15 cellular contexts compared by ENCODE assay signal in the genomic region with DNA sequence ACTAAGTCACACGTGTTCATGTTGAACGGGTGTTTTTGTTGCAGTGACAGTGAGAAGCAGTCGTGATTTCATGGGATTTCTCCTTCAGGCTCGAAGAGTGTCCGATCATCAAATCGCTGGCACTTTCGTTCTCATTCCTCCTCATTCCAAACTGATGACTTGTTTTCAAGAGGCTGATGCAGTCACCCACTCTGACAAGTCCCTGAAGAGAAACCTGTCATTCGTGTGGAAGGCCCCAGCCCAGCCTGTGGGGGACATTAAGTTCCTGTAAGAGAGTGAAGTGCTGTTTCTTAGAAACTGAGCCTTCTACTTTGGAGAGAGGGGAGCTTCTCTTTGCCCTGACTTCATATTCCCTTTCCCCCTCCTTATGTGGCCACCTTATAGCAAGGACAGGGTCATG. TPM values are rescaled to one million over a fixed set of nuclear protein-coding genes. Genes with fewer than 3 reads are reported as not detected.
A peak's percentile ranks its signal among the peaks of the same experiment; 100 is the strongest.
DNase-seq lines count a peak whose midpoint lies in the region; ATAC-seq and TF ChIP-seq lines count a peak whose summit lies in the region.
"Had no signal": no experiment of that assay in that cellular context is flagged by ENCODE, and none has a peak within 500 bp of the region (broad histone marks: within the 10 kb centered on the region; RNA-seq: fewer than 3 reads in every experiment).

No MANE protein-coding gene starts in this region.

- POLR2A ChIA-PET in IMR-90 (lab: Charles Lee; ENCODE audit: unreplicated experiment) = no interaction called here

- H3K79me1 ChIP-seq in IMR-90 (ENCODE audit: low read depth in 1 of 2, low read length in 2 of 2) (no peaks in the 10 kb centered on the region), mesenchymal stem cell (replicated peaks; ENCODE audit: low read length, poor library complexity, severe bottlenecking) (no peaks in the 10 kb centered on the region)

- WGBS in IMR-90 (ENCODE audit: extremely low coverage in 2 of 2, insufficient read length in 1 of 2), 2 experiments = 58% methylated on average over 5 of the region's 8 CpGs; no CpG with 5 or more reads in 1 of the 2 experiments
- WGBS in mammary epithelial cell (ENCODE audit: low coverage, missing lambda C conversion rate) = 70% methylated on average over 8 of the region's 8 CpGs
- 12% methylated on average over 8 of the region's 8 CpGs for WGBS in mesenchymal stem cell

- no peaks in the 10 kb centered on the region for H3K4me1 ChIP-seq in IMR-90 (ENCODE audit: control insufficient read depth, insufficient read depth, low read length)
- no peaks in the 10 kb centered on the region for H3K4me1 ChIP-seq in mammary epithelial cell (ENCODE audit: insufficient read depth, low read length)
- no peaks in the 10 kb centered on the region for H3K4me1 ChIP-seq in mesenchymal stem cell (ENCODE audit: control insufficient read depth, insufficient read depth, low read depth, low read length)

- H2AK9ac ChIP-seq in IMR-90 (replicated peaks; ENCODE audit: low read depth, low read length, poor library complexity) = no peak overlapping the region

- H2AFZ ChIP-seq in IMR-90 (replicated peaks; ENCODE audit: low read length, poor library complexity) (peak overlapping the region; percentile 74), mammary epithelial cell (ENCODE audit: low read depth, low read length) (no peak overlapping the region), mesenchymal stem cell (ENCODE audit: low read depth, low read length) (peak overlapping the region; percentile 47)

- BruUV-seq in IMR-90 (replicated peaks; lab: Mats Ljungman, UMichigan) (no TSS peak), mammary epithelial cell (replicated peaks; lab: Mats Ljungman, UMichigan) (no TSS peak)

- DNase-seq in Caki2 (ENCODE audit: low read depth) (peak; percentile 20), IMR-90 (peak; percentile 54), mammary epithelial cell (peak; percentile 41), mesenchymal stem cell (peak; percentile 89), NOMO-1 (lab: John Stamatoyannopoulos, UW; ENCODE audit: unreplicated experiment in 2 of 2) (no peak), HuH-7.5 (ENCODE audit: low spot score) (no peak), NCI-H82 treated with DMSO at 0.1 percent for 48 hours (lab: John Stamatoyannopoulos, UW; ENCODE audit: unreplicated experiment) (no peak)
- no peak for DNase-seq in stimulated activated CD4-positive, alpha-beta T cell treated with anti-CD3 and anti-CD28 coated beads, Interleukin-2, amount 100 ng/mL, for 24 hours
- DNase-seq: activated T-cell treated with anti-CD3 and anti-CD28 coated beads, Interleukin-2, amount 50 U/mL, for 4 hours; anterior cingulate cortex; C1 segment of cervical spinal cord; hippocampal formation; NCI-H510A treated with DMSO at 0.1 percent for 48 hours; stimulated activated naive CD8-positive, alpha-beta T cell treated with anti-CD3 and anti-CD28 coated beads, Interleukin-15, amount 100 ng/mL, for 72 hours had no signal

- H3K4me3 ChIP-seq in IMR-90 (ENCODE audit: insufficient read depth, low read depth, low read length) (no peak overlapping the region; the same call in 1 of the 2 replicates), mammary epithelial cell (replicated peaks in 1 of 3; ENCODE audit: insufficient read depth in 1 of 3, low read depth in 2 of 3, low read length in 3 of 3) (no peak overlapping the region), mesenchymal stem cell (ENCODE audit: insufficient read depth in 1 of 2, low read depth in 1 of 2, low read length in 2 of 2) (no peak overlapping the region)

- TF ChIP-seq CTCF in IMR-90 (conservative IDR thresholded peaks at IDR 0.05; ENCODE audit: low read depth, low read length) = no peak
- TF ChIP-seq CTCF in mammary epithelial cell (conservative IDR thresholded peaks at IDR 0.05 in 1 of 2, IDR thresholded peaks at IDR 0.05 in 1 of 2; ENCODE audit: extremely low read depth in 1 of 2, insufficient read depth in 1 of 2, low read depth in 1 of 2, low read length in 2 of 2) = no peak

- dilution Hi-C loops in IMR-90 (cut with HindIII; ENCODE audit: low sequenced_read_pairs, unreplicated experiment) = no loop called here
- dilution Hi-C loops in mammary epithelial cell (cut with HindIII; ENCODE audit: low sequenced_read_pairs) = no loop called here

- no peak overlapping the region for H4K5ac ChIP-seq in IMR-90 (ENCODE audit: low read depth, low read length)

- H2BK5ac ChIP-seq in IMR-90 (ENCODE audit: low read depth, low read length, poor library complexity, severe bottlenecking) (no peak overlapping the region), mesenchymal stem cell (ENCODE audit: low read depth, low read length, poor library complexity, severe bottlenecking) (no peak overlapping the region)

- CTCF ChIA-PET in IMR-90 (lab: Yijun Ruan, JAX) = no interaction called here
- CTCF ChIA-PET in mammary epithelial cell (lab: Charles Lee; ENCODE audit: low non-redundant PET) = no interaction called here

- H4K20me1 ChIP-seq in IMR-90 (ENCODE audit: insufficient read depth, low read length) (no peaks in the 10 kb centered on the region), mammary epithelial cell (ENCODE audit: insufficient read depth, low read length) (no peaks in the 10 kb centered on the region)

- peak overlapping the region in 1 of 2 experiments; percentile 60; a peak in 1 of 4 replicates for H4K8ac ChIP-seq in IMR-90 (ENCODE audit: low read depth in 2 of 2, low read length in 2 of 2)
- peak overlapping the region; percentile 84 for H4K8ac ChIP-seq in mesenchymal stem cell (ENCODE audit: low read length)

- H3K9me3 ChIP-seq in IMR-90 (ENCODE audit: control insufficient read depth, insufficient read depth, low read length) (no peaks in the 10 kb centered on the region), mammary epithelial cell (replicated peaks; ENCODE audit: insufficient read depth, low read length) (no peaks in the 10 kb centered on the region), mesenchymal stem cell (ENCODE audit: control insufficient read depth, low read length) (no peaks in the 10 kb centered on the region)

- H2BK120ac ChIP-seq in IMR-90 (ENCODE audit: low read depth, low read length) = peak overlapping the region; percentile 52; the same call in 1 of the 2 replicates
- peak overlapping the region; percentile 65 for H2BK120ac ChIP-seq in mesenchymal stem cell (ENCODE audit: low read depth, low read length)

- H3K9ac ChIP-seq in IMR-90 (ENCODE audit: low read depth, low read length) (no peak overlapping the region), mammary epithelial cell (ENCODE audit: insufficient read depth, low read length) (no peak overlapping the region), mesenchymal stem cell (ENCODE audit: low read length) (peak overlapping the region; percentile 32)

- H3K79me2 ChIP-seq in mammary epithelial cell (ENCODE audit: insufficient read depth, low read length) = no peaks in the 10 kb centered on the region

- H3K4me2 ChIP-seq in IMR-90 (ENCODE audit: low read depth, low read length) = peak overlapping the region; percentile 85
- no peak overlapping the region for H3K4me2 ChIP-seq in mammary epithelial cell (ENCODE audit: insufficient read depth, low read depth, low read length)
- H3K4me2 ChIP-seq in mesenchymal stem cell (ENCODE audit: low read length, poor library complexity, severe bottlenecking) = peak overlapping the region; percentile 59

- H3K23ac ChIP-seq in IMR-90 (ENCODE audit: low read depth, low read length) (no peak overlapping the region; the same call in 1 of the 2 replicates), mesenchymal stem cell (ENCODE audit: low read length in 2 of 2) (no peak overlapping the region)

- TF ChIP-seq RAD21 in IMR-90 (IDR thresholded peaks at IDR 0.05; ENCODE audit: low read length) = no peak

- ATAC-seq in IMR-90 (ENCODE audit: low read depth) = peak; percentile 35
- ATAC-seq: activated CD4-positive, CD25-positive, alpha-beta regulatory T cell treated with anti-CD3 and anti-CD28 coated beads, Interleukin-2, amount 50 U/mL, for 24 hours; activated T-cell treated with anti-CD3 and anti-CD28 coated beads, Interleukin-2, amount 50 U/mL, for 4 hours; stimulated activated naive CD8-positive, alpha-beta T cell treated with anti-CD3 and anti-CD28 coated beads, Interleukin-15, amount 100 ng/mL, for 72 hours had no signal

- no peaks in the 10 kb centered on the region; the same call in 1 of the 2 replicates for H3K27me3 ChIP-seq in IMR-90 (ENCODE audit: control insufficient read depth, insufficient read depth, low read length)
- H3K27me3 ChIP-seq in mammary epithelial cell (ENCODE audit: insufficient read depth, low read length) = no peaks in the 10 kb centered on the region
- no peaks in the 10 kb centered on the region for H3K27me3 ChIP-seq in mesenchymal stem cell (ENCODE audit: control insufficient read depth in 1 of 2, insufficient read depth in 1 of 2, low read length in 2 of 2)

- no peak overlapping the region for H3K18ac ChIP-seq in IMR-90 (ENCODE audit: low read depth, low read length)
- peak overlapping the region; percentile 37 to 81 for H3K18ac ChIP-seq in mesenchymal stem cell (ENCODE audit: low read depth in 1 of 2, low read length in 2 of 2)

- intact Hi-C loops in IMR-90 (cut with micrococcal nuclease) (loop anchor here (5.0 kb wide), 1 partner anchor 195 kb away; no protein-coding TSS in a partner anchor), mammary epithelial cell (cut with micrococcal nuclease) (no loop called here)

- TF ChIP-seq POLR2A in IMR-90 (IDR thresholded peaks at IDR 0.05; ENCODE audit: low read depth, low read length) = no peak

- H3K56ac ChIP-seq in IMR-90 (ENCODE audit: extremely low read depth, insufficient read depth, low read length) = no peak overlapping the region

- H4K91ac ChIP-seq in IMR-90 (ENCODE audit: insufficient read depth, low read depth, low read length) (no peak overlapping the region), mesenchymal stem cell (ENCODE audit: low read length) (peak overlapping the region; percentile 85)

- H2BK20ac ChIP-seq in IMR-90 (ENCODE audit: low read depth, low read length) = no peak overlapping the region; the same call in 1 of the 2 replicates

- H3K14ac ChIP-seq in IMR-90 (replicated peaks; ENCODE audit: low read depth, low read length) = 0 out of 2 replicates have a peak overlapping the region, but pooled peaks have one; percentile 48
- no peak overlapping the region for H3K14ac ChIP-seq in mesenchymal stem cell (ENCODE audit: low read length in 2 of 2)

- in situ Hi-C loops in Caki2 (cut with HindIII; ENCODE audit: low pct_unique_long_range_greater_than_20kb, low sequenced_read_pairs) (no loop called here), IMR-90 (cut with MboI; ENCODE audit: low sequenced_read_pairs) (no loop called here), mammary epithelial cell (cut with MboI; ENCODE audit: low sequenced_read_pairs in 2 of 2) (no loop called here)

- H3K27ac ChIP-seq in IMR-90 (ENCODE audit: insufficient read depth, low read length) (no peak overlapping the region), mammary epithelial cell (ENCODE audit: insufficient read depth, low read depth, low read length) (no peak overlapping the region), mesenchymal stem cell (ENCODE audit: low read length, poor library complexity, severe bottlenecking) (no peak overlapping the region)

- no peak overlapping the region; the same call in 2 of the 3 replicates for H2BK15ac ChIP-seq in IMR-90 (ENCODE audit: low read depth, low read length)
- no peak overlapping the region for H2BK15ac ChIP-seq in mesenchymal stem cell (ENCODE audit: low read depth, poor library complexity, severe bottlenecking)

- peak overlapping the region; percentile 21 to 97 for H2BK12ac ChIP-seq in mesenchymal stem cell (ENCODE audit: low read length in 2 of 2)

- H3K9me1 ChIP-seq in IMR-90 (ENCODE audit: insufficient read depth, low read length) = no peaks in the 10 kb centered on the region

- H3K36me3 ChIP-seq in IMR-90 (ENCODE audit: control insufficient read depth, insufficient read depth, low read length) (no peaks in the 10 kb centered on the region), mammary epithelial cell (ENCODE audit: insufficient read depth, low read length) (no peaks in the 10 kb centered on the region), mesenchymal stem cell (ENCODE audit: control insufficient read depth in 1 of 2, insufficient read depth in 2 of 2, low read depth in 1 of 2, low read length in 2 of 2) (no peaks in the 10 kb centered on the region)

- H2AK5ac ChIP-seq in IMR-90 (ENCODE audit: low read depth, low read length) = no peak overlapping the region
- H2AK5ac ChIP-seq in mesenchymal stem cell (ENCODE audit: low read length, severe bottlenecking) = peak overlapping the region; percentile 44

- H3K4ac ChIP-seq in IMR-90 (ENCODE audit: low read depth, low read length) (no peak overlapping the region; the same call in 1 of the 2 replicates), mesenchymal stem cell (ENCODE audit: low read depth in 1 of 2, low read length in 2 of 2) (peak overlapping the region; percentile 45 to 54)

RNA-seq across cellular contexts. Expression of gene REELD1, which starts 8.0 kb away (rescaled TPM):
- 0.74 TPM in 1 of 2 replicates, not detected in the other for total RNA-seq in Caki2 (2014; rRNA removed; shearing (Covaris generic); ENCODE audit: low replicate concordance)
- total RNA-seq in IMR-90 (2012; rRNA removed) (not detected in 2 replicates), mammary epithelial cell (not detected)
- polyA plus RNA-seq in IMR-90 (2012; rRNA removed) (not detected in 2 replicates), mammary epithelial cell (not detected)
- not detected in 2 replicates for polyA plus RNA-seq in IMR-90 (2012; cell fraction: cytosol; rRNA removed)
- 0.03 TPM in 1 of 2 replicates, not detected in the other for polyA plus RNA-seq in IMR-90 (2012; cell fraction: nucleus; rRNA removed; ENCODE audit: low replicate concordance)
- not detected for polyA minus RNA-seq in mammary epithelial cell
- 0.03 TPM for polyA plus RNA-seq in mesenchymal stem cell (2013, experiment 1 of 2)
- 0.03 TPM for polyA plus RNA-seq in mesenchymal stem cell (2013, experiment 2 of 2)

RNA-seq across cellular contexts. Expression of gene LSM6, which starts 46.8 kb away (rescaled TPM):
- 75.8 and 106 TPM in 2 replicates for total RNA-seq in Caki2 (2014; rRNA removed; shearing (Covaris generic); ENCODE audit: low replicate concordance)
- 13.4 and 33.1 TPM in 2 replicates for total RNA-seq in IMR-90 (2012; rRNA removed)
- polyA plus RNA-seq in IMR-90 (2012; rRNA removed) = 15.4 and 17.4 TPM in 2 replicates
- 10.2 and 21.6 TPM in 2 replicates for polyA plus RNA-seq in IMR-90 (2012; cell fraction: cytosol; rRNA removed)
- 3.1 and 9.5 TPM in 2 replicates for polyA plus RNA-seq in IMR-90 (2012; cell fraction: nucleus; rRNA removed; ENCODE audit: low replicate concordance)
- 10 to 100 TPM; 10.5 to 32.1 TPM for total RNA-seq in mammary epithelial cell
- 18.1 TPM for polyA plus RNA-seq in mammary epithelial cell
- polyA minus RNA-seq in mammary epithelial cell = 4.9 TPM
- 19.8 TPM for polyA plus RNA-seq in mesenchymal stem cell (2013, experiment 1 of 2)
- 22.2 TPM for polyA plus RNA-seq in mesenchymal stem cell (2013, experiment 2 of 2)

Comparison
In these comparisons a context has a peak if more than half of its experiments do, and no peak if none do; other contexts are left out.
1. DNase-seq: peak in Caki2 (single experiment), IMR-90 (single experiment), mammary epithelial cell (single experiment) and mesenchymal stem cell (single experiment); none in stimulated activated CD4-positive, alpha-beta T cell treated with anti-CD3 and anti-CD28 coated beads, Interleukin-2, amount 100 ng/mL, for 24 hours (0 of 2), NOMO-1 (0 of 2), HuH-7.5 (single experiment) and NCI-H82 treated with DMSO at 0.1 percent for 48 hours (single experiment).